Comparison of ENCODE assay signal across 18 cellular contexts in the genomic region with DNA sequence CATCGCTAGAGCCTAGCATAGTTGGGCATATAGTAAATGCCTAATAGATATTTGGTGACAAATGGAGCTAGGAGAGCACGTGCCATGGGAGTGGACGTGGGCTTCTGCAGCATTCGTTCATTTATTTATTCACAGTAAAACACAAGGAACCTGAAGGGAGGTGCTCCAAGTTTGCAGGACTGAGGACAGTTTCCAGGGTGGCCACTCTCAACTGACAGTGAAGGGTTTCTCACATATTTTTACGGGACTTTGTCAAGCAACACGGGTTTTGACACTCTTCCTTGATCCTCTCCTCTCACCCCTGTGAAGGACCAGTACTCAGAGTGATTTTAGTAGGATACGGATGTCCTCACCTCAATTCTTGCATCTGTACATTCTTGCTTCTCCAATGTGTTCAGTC.
DNase-seq lines count a peak whose midpoint lies in the region; ATAC-seq and TF ChIP-seq lines count a peak whose summit lies in the region.
"Had no signal": no experiment of that assay in that cellular context is flagged by ENCODE, and none has a peak within 500 bp of the region (broad histone marks: within the 10 kb centered on the region; RNA-seq: fewer than 3 reads in every experiment).

No MANE protein-coding gene starts in this region.

- no peak for TF ChIP-seq EP300 in esophagus muscularis mucosa (IDR thresholded peaks at IDR 0.05)

- DNase-seq in mammary epithelial cell, result peak; percentile 50
- no peak for DNase-seq in breast epithelium (ENCODE audit: low spot score in 2 of 2)
- DNase-seq in esophagus muscularis mucosa (ENCODE audit: extremely low spot score), result peak; percentile 86
- DNase-seq in stimulated activated effector memory CD8-positive, alpha-beta T cell treated with anti-CD3 and anti-CD28 coated beads, Interleukin-12 subunit alpha, Interleukin-12 subunit beta, amount 100 ng/mL, for 72 hours (ENCODE audit: low spot score in 2 of 2), result no peak
- no peak for DNase-seq in stimulated activated CD8-positive, alpha-beta memory T cell treated with anti-CD3 and anti-CD28 coated beads, Interleukin-4, amount 100 ng/mL, for 48 hours
- no peak for DNase-seq in CD4-positive, alpha-beta memory T cell
- DNase-seq: CD4-positive, CD25-positive, alpha-beta regulatory T cell; CD8-positive, alpha-beta memory T cell; DMS53; DMS79 treated with DMSO at 0.1 percent for 48 hours; GF-D8; HFFc6 had no signal

- H3K4me1 ChIP-seq in mammary epithelial cell (ENCODE audit: insufficient read depth, low read length) (peaks cover 72% of the 10 kb centered on the region), breast epithelium (no peaks in the 10 kb centered on the region), esophagus muscularis mucosa (peaks cover 0 to 16% (median 10%) of the 10 kb centered on the region in 4 donors)
- H3K4me1 ChIP-seq in CD4-positive, alpha-beta memory T cell (ENCODE audit: insufficient read depth, low read length), result peaks cover 4% of the 10 kb centered on the region
- H3K4me1 ChIP-seq: HAP-1 had no signal

- H3K4me3 Mint-ChIP-seq in stimulated activated effector memory CD8-positive, alpha-beta T cell treated with anti-CD3 and anti-CD28 coated beads, Interleukin-12 subunit alpha, Interleukin-12 subunit beta, amount 100 ng/mL, for 72 hours, result no peak overlapping the region
- no peak overlapping the region for H3K4me3 Mint-ChIP-seq in CD4-positive, alpha-beta memory T cell
- H3K4me3 Mint-ChIP-seq: B cell; CD8-positive, alpha-beta memory T cell; GM23338; HFFc6 had no signal

- ATAC-seq in stimulated activated effector memory CD8-positive, alpha-beta T cell treated with anti-CD3 and anti-CD28 coated beads, Interleukin-12 subunit alpha, Interleukin-12 subunit beta, amount 100 ng/mL, for 72 hours, result no peak
- ATAC-seq: GM23338 had no signal

- H3K36me3 ChIP-seq in mammary epithelial cell (ENCODE audit: insufficient read depth, low read length) (peaks cover 47% of the 10 kb centered on the region), breast epithelium (no peaks in the 10 kb centered on the region), esophagus muscularis mucosa (peaks cover 0 to 25% (median 2%) of the 10 kb centered on the region in 4 donors)
- no peaks in the 10 kb centered on the region for H3K36me3 ChIP-seq in CD4-positive, alpha-beta memory T cell (ENCODE audit: insufficient read depth, low read length)
- H3K36me3 ChIP-seq: BLaER1, HAP-1 had no signal

- no peak for TF ChIP-seq POLR2A in breast epithelium (IDR thresholded peaks at IDR 0.05)
- TF ChIP-seq POLR2A in esophagus muscularis mucosa (IDR thresholded peaks at IDR 0.05; ENCODE audit: low read depth), result no peak

- H3K36me3 Mint-ChIP-seq in stimulated activated effector memory CD8-positive, alpha-beta T cell treated with anti-CD3 and anti-CD28 coated beads, Interleukin-12 subunit alpha, Interleukin-12 subunit beta, amount 100 ng/mL, for 72 hours, result no peaks in the 10 kb centered on the region
- no peaks in the 10 kb centered on the region for H3K36me3 Mint-ChIP-seq in CD4-positive, alpha-beta memory T cell
- H3K36me3 Mint-ChIP-seq: CD4-positive, CD25-positive, alpha-beta regulatory T cell; CD8-positive, alpha-beta memory T cell had no signal

- POLR2A ChIA-PET in CD4-positive, alpha-beta memory T cell (lab: Charles Lee; ENCODE audit: partially characterized antibody), result no interaction called here

- CTCF ChIA-PET in mammary epithelial cell (lab: Charles Lee; ENCODE audit: low non-redundant PET), result no interaction called here
- CTCF ChIA-PET in CD4-positive, alpha-beta memory T cell (lab: Charles Lee; ENCODE audit: partially characterized antibody), result no interaction called here

- H3K4me3 ChIP-seq in mammary epithelial cell (replicated peaks in 1 of 3; ENCODE audit: insufficient read depth in 1 of 3, low read depth in 2 of 3, low read length in 3 of 3) (no peak overlapping the region), breast epithelium (no peak overlapping the region), esophagus muscularis mucosa (no peak overlapping the region)
- no peak overlapping the region for H3K4me3 ChIP-seq in CD4-positive, alpha-beta memory T cell (ENCODE audit: low read length in 2 of 2)
- H3K4me3 ChIP-seq: BLaER1, GM23338, HAP-1 had no signal

- 94% methylated on average over 7 of the region's 7 CpGs for WGBS in mammary epithelial cell (ENCODE audit: low coverage, missing lambda C conversion rate)
- 92% methylated on average over 7 of the region's 7 CpGs for WGBS in esophagus muscularis mucosa

- H3K4me1 Mint-ChIP-seq in stimulated activated effector memory CD8-positive, alpha-beta T cell treated with anti-CD3 and anti-CD28 coated beads, Interleukin-12 subunit alpha, Interleukin-12 subunit beta, amount 100 ng/mL, for 72 hours, result peaks cover 8% of the 10 kb centered on the region
- peaks cover 1 to 12% (median 7%) of the 10 kb centered on the region in 4 donors for H3K4me1 Mint-ChIP-seq in CD4-positive, alpha-beta memory T cell
- H3K4me1 Mint-ChIP-seq: B cell had no signal

- no peak overlapping the region for H2AFZ ChIP-seq in mammary epithelial cell (ENCODE audit: low read depth, low read length)
- H2AFZ ChIP-seq: GM23338 had no signal

- no peak overlapping the region for H3K9ac ChIP-seq in mammary epithelial cell (ENCODE audit: insufficient read depth, low read length)
- H3K9ac ChIP-seq: BLaER1 had no signal

- H3K9me3 Mint-ChIP-seq in stimulated activated effector memory CD8-positive, alpha-beta T cell treated with anti-CD3 and anti-CD28 coated beads, Interleukin-12 subunit alpha, Interleukin-12 subunit beta, amount 100 ng/mL, for 72 hours, result no peaks in the 10 kb centered on the region
- no peaks in the 10 kb centered on the region for H3K9me3 Mint-ChIP-seq in CD4-positive, alpha-beta memory T cell
- H3K9me3 Mint-ChIP-seq: CD8-positive, alpha-beta memory T cell; GM23338; HFFc6 had no signal

- peaks cover 2 to 3% of the 10 kb centered on the region in 2 donors for H3K27me3 Mint-ChIP-seq in CD4-positive, alpha-beta memory T cell
- H3K27me3 Mint-ChIP-seq: CD4-positive, CD25-positive, alpha-beta regulatory T cell had no signal

- H3K9me3 ChIP-seq in mammary epithelial cell (replicated peaks; ENCODE audit: insufficient read depth, low read length) (no peaks in the 10 kb centered on the region), breast epithelium (no peaks in the 10 kb centered on the region), esophagus muscularis mucosa (no peaks in the 10 kb centered on the region)
- no peaks in the 10 kb centered on the region for H3K9me3 ChIP-seq in CD4-positive, alpha-beta memory T cell (ENCODE audit: control insufficient read depth in 1 of 2, low read length in 2 of 2)
- H3K9me3 ChIP-seq: BLaER1, HAP-1 had no signal

- H3K27ac ChIP-seq in mammary epithelial cell (ENCODE audit: insufficient read depth, low read depth, low read length) (no peak overlapping the region), breast epithelium (no peak overlapping the region), esophagus muscularis mucosa (replicated peaks in 1 of 4) (no peak overlapping the region)
- H3K27ac ChIP-seq in CD4-positive, alpha-beta memory T cell (ENCODE audit: low read depth, low read length), result no peak overlapping the region
- H3K27ac ChIP-seq: 22Rv1, BLaER1, C4-2B had no signal

- peak overlapping the region; percentile 68 for H3K27ac Mint-ChIP-seq in stimulated activated effector memory CD8-positive, alpha-beta T cell treated with anti-CD3 and anti-CD28 coated beads, Interleukin-12 subunit alpha, Interleukin-12 subunit beta, amount 100 ng/mL, for 72 hours
- H3K27ac Mint-ChIP-seq in CD4-positive, alpha-beta memory T cell, result peak overlapping the region in 1 of 7 donors; percentile 47
- H3K27ac Mint-ChIP-seq: B cell; CD4-positive, CD25-positive, alpha-beta regulatory T cell; CD8-positive, alpha-beta memory T cell; GM23338; HFFc6 had no signal

- H3K79me2 ChIP-seq in mammary epithelial cell (ENCODE audit: insufficient read depth, low read length), result peaks cover 81% of the 10 kb centered on the region

- in situ Hi-C loops in mammary epithelial cell (cut with MboI; ENCODE audit: low sequenced_read_pairs in 2 of 2), result loop anchor here in 1 of 2 donors (5.0 kb wide), 1 partner anchor 42 kb away; no protein-coding TSS in a partner anchor

- intact Hi-C loops in mammary epithelial cell (cut with micrococcal nuclease) (no loop called here), breast epithelium (cut with DNase I; ENCODE audit: low total_unique reads) (no loop called here), esophagus muscularis mucosa (cut with DNase I) (no loop called here)
- intact Hi-C loops in CD4-positive, alpha-beta memory T cell (cut with micrococcal nuclease), result no loop called here

- TF ChIP-seq CTCF in mammary epithelial cell (conservative IDR thresholded peaks at IDR 0.05 in 1 of 2, IDR thresholded peaks at IDR 0.05 in 1 of 2; ENCODE audit: extremely low read depth in 1 of 2, insufficient read depth in 1 of 2, low read depth in 1 of 2, low read length in 2 of 2) (no peak), breast epithelium (IDR thresholded peaks at IDR 0.05) (no peak), esophagus muscularis mucosa (IDR thresholded peaks at IDR 0.05) (no peak)

- no TSS peak for BruUV-seq in mammary epithelial cell (replicated peaks; lab: Mats Ljungman, UMichigan)

- H3K4me2 ChIP-seq in mammary epithelial cell (ENCODE audit: insufficient read depth, low read depth, low read length), result no peak overlapping the region
- H3K4me2 ChIP-seq: GM23338 had no signal

- no peaks in the 10 kb centered on the region for H4K20me1 ChIP-seq in mammary epithelial cell (ENCODE audit: insufficient read depth, low read length)
- H4K20me1 ChIP-seq: BLaER1 had no signal

- dilution Hi-C loops in mammary epithelial cell (cut with HindIII; ENCODE audit: low sequenced_read_pairs), result no loop called here

- H3K27me3 ChIP-seq in mammary epithelial cell (ENCODE audit: insufficient read depth, low read length), result no peaks in the 10 kb centered on the region
- H3K27me3 ChIP-seq in breast epithelium, result no peaks in the 10 kb centered on the region
- H3K27me3 ChIP-seq in esophagus muscularis mucosa, result no peaks in the 10 kb centered on the region
- H3K27me3 ChIP-seq in CD4-positive, alpha-beta memory T cell (ENCODE audit: insufficient read depth, low read length), result no peaks in the 10 kb centered on the region
- H3K27me3 ChIP-seq: BLaER1 had no signal

Comparison
In these comparisons a context has a peak if more than half of its experiments do, and no peak if none do; other contexts are left out.
1. DNase-seq: peak in mammary epithelial cell (single experiment) and esophagus muscularis mucosa (single experiment); none in breast epithelium (0 of 2), stimulated activated effector memory CD8-positive, alpha-beta T cell treated with anti-CD3 and anti-CD28 coated beads, Interleukin-12 subunit alpha, Interleukin-12 subunit beta, amount 100 ng/mL, for 72 hours (0 of 2), stimulated activated CD8-positive, alpha-beta memory T cell treated with anti-CD3 and anti-CD28 coated beads, Interleukin-4, amount 100 ng/mL, for 48 hours (single experiment) and CD4-positive, alpha-beta memory T cell (0 of 5).